19 cellular contexts compared by ENCODE assay signal in genomic region chr1:39427912-39428311, GRCh38.
"Had no signal": no experiment of that assay in that cellular context is flagged by ENCODE, and none has a peak within 500 bp of the region (broad histone marks: within the 10 kb centered on the region; RNA-seq: fewer than 3 reads in every experiment).

No MANE protein-coding gene starts in this region.

- H3K9me3 ChIP-seq: adrenal gland, ascending aorta, colonic mucosa, spleen, transverse colon had no signal

- ATAC-seq: activated CD8-positive, alpha-beta T cell treated with anti-CD3 and anti-CD28 coated beads, Interleukin-2, amount 10 ng/mL, durations not matched to agents 7 days and 5 days had no signal

- H3K4me1 ChIP-seq: adrenal gland, parathyroid adenoma had no signal

- H3K4me3 ChIP-seq: adrenal gland, ascending aorta, colonic mucosa, hepatocyte, spleen, transverse colon had no signal

- H3K27me3 ChIP-seq: adrenal gland, ascending aorta, brain microvascular endothelial cell, colonic mucosa, hepatocyte, spleen, transverse colon had no signal

- H3K36me3 ChIP-seq: colonic mucosa had no signal

- DNase-seq: activated CD4-positive, alpha-beta T cell treated with anti-CD3 and anti-CD28 coated beads for 1 hour; activated CD4-positive, alpha-beta T cell treated with anti-CD3 and anti-CD28 coated beads, Interleukin-2, amount 50 U/mL, for 1 hour; activated CD8-positive, alpha-beta T cell treated with anti-CD3 and anti-CD28 coated beads, Interleukin-2, amount 10 ng/mL, durations not matched to agents 7 days and 5 days; activated gamma-delta T cell treated with Interleukin-2 at 50 U/mL for 16 hours; adrenal gland; brain microvascular endothelial cell; colonic mucosa; foreskin melanocyte; glutamatergic neuron; immature natural killer cell; mesenchymal stem cell; spleen; stimulated activated CD4-positive, alpha-beta T cell treated with anti-CD3 and anti-CD28 coated beads, Interleukin-4, amount 100 ng/mL, for 24 hours; T-helper 1 cell; T-helper 9 cell; transverse colon had no signal

- H3K27ac ChIP-seq: adrenal gland, brain microvascular endothelial cell, colonic mucosa, hepatocyte, parathyroid adenoma, spleen, transverse colon had no signal
